Comparison of ENCODE assay signal across 28 cellular contexts in genomic region chr6:113142775-113143174, GRCh38.
"Had no signal": no experiment of that assay in that cellular context is flagged by ENCODE, and none has a peak within 500 bp of the region (broad histone marks: within the 10 kb centered on the region; RNA-seq: fewer than 3 reads in every experiment).

No MANE protein-coding gene starts in this region.

- DNase-seq: natural killer cell; occipital lobe; ovary; posterior cingulate gyrus; psoas muscle; right cardiac atrium; spleen; stimulated activated CD4-positive, alpha-beta T cell treated with anti-CD3 and anti-CD28 coated beads, Interleukin-12 subunit alpha, Interleukin-12 subunit beta, amount 100 ng/mL, for 4 hours; stimulated activated CD4-positive, alpha-beta T cell treated with anti-CD3 and anti-CD28 coated beads, Interleukin-1b, Interleukin-23, amount 100 ng/mL, for 48 hours; stimulated activated CD4-positive, alpha-beta T cell treated with anti-CD3 and anti-CD28 coated beads, Interleukin-4, amount 100 ng/mL, for 1 hour; stimulated activated CD4-positive, alpha-beta T cell treated with anti-CD3 and anti-CD28 coated beads, Interleukin-4, amount 100 ng/mL, for 4 hours; stimulated activated CD8-positive, alpha-beta memory T cell treated with anti-CD3 and anti-CD28 coated beads, Interleukin-4, amount 100 ng/mL, for 48 hours; stimulated activated naive CD4-positive, alpha-beta T cell; stimulated activated naive CD8-positive, alpha-beta T cell treated with anti-CD3 and anti-CD28 coated beads, Interleukin-15, amount 100 ng/mL, for 72 hours; stimulated activated naive CD8-positive, alpha-beta T cell treated with anti-CD3 and anti-CD28 coated beads, Interleukin-15, Interleukin-2, amounts not matched to agents 100 U/mL and 50 U/mL, for 24 hours; substantia nigra; testis; tibial artery; transverse colon; upper lobe of right lung; uterus had no signal

- H3K4me3 ChIP-seq: neural progenitor cell, ovary, psoas muscle, skin epidermis, smooth muscle cell, spleen, suprapubic skin, testis, tibial artery, transverse colon, upper lobe of right lung, uterus had no signal

- H3K9me3 ChIP-seq: ovary, psoas muscle, spleen, suprapubic skin, testis, tibial artery, transverse colon, upper lobe of right lung, uterus had no signal

- H3K27ac ChIP-seq: neural progenitor cell, ovary, parathyroid adenoma, psoas muscle, skin epidermis, spleen, suprapubic skin, testis, tibial artery, transverse colon, upper lobe of right lung, uterus had no signal

- H3K4me1 ChIP-seq: neural progenitor cell, parathyroid adenoma, psoas muscle, suprapubic skin, testis, tibial artery, transverse colon, upper lobe of right lung, uterus had no signal

- ATAC-seq: natural killer cell; psoas muscle; right cardiac atrium; sciatic nerve; stimulated activated memory B cell treated with anti-CD40 and anti-IgM and Interleukin-4, amounts not matched to agents 10 μg/mL and 1 μg/mL and 100 μg/mL, for 72 hours; stimulated activated naive CD8-positive, alpha-beta T cell treated with anti-CD3 and anti-CD28 coated beads, Interleukin-15, amount 100 ng/mL, for 72 hours; stimulated activated naive CD8-positive, alpha-beta T cell treated with anti-CD3 and anti-CD28 coated beads, Interleukin-15, Interleukin-2, amounts not matched to agents 100 U/mL and 50 U/mL, for 24 hours; upper lobe of right lung had no signal

- H3K36me3 ChIP-seq: neural progenitor cell, ovary, spleen, suprapubic skin, tibial artery, transverse colon, upper lobe of right lung, uterus had no signal

- H3K79me2 ChIP-seq: parathyroid adenoma had no signal

- H3K27me3 ChIP-seq: neural progenitor cell, ovary, spleen, suprapubic skin, testis, tibial artery, transverse colon, upper lobe of right lung, uterus had no signal

- H2AFZ ChIP-seq: neural progenitor cell, parathyroid adenoma had no signal

- H3K9ac ChIP-seq: neural progenitor cell, parathyroid adenoma had no signal

- H3K4me2 ChIP-seq: neural progenitor cell, smooth muscle cell had no signal
